ENCODE assay signal across 14 cellular contexts in the genomic region with DNA sequence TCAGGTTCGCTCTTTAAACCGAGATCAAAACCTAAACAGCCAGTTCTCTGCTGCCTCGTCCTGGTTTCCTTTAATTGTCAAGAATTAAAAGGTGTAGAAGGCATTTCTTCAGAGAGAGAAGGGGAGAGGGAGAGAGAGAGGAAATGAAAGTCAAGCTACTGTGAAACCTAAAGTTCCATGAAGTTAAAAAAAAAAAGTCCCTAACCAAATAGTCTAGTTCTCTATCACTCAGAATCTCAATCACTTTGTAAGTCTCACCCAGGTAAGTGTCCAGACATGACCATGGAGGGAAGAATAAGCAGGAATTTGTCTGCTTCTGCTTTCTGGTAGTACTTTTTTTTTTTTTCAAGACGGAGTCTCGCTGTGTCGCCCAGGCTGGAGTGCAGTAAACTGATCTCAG. TPM values are rescaled to one million over a fixed set of nuclear protein-coding genes. Genes with fewer than 3 reads are reported as not detected.
DNase-seq lines count a peak whose midpoint lies in the region; ATAC-seq and TF ChIP-seq lines count a peak whose summit lies in the region.
"Had no signal": no experiment of that assay in that cellular context is flagged by ENCODE, and none has a peak within 500 bp of the region (broad histone marks: within the 10 kb centered on the region; RNA-seq: fewer than 3 reads in every experiment).

No MANE protein-coding gene starts in this region.

- POLR2A ChIA-PET in activated CD4-positive, alpha-beta T cell treated with anti-CD3 and anti-CD28 coated beads, Interleukin-2, amount 10 ng/mL, durations not matched to agents 7 days and 5 days (lab: Charles Lee), result no interaction called here

- no peaks in the 10 kb centered on the region for H3K9me3 Mint-ChIP-seq in activated CD4-positive, alpha-beta T cell treated with anti-CD3 and anti-CD28 coated beads, Interleukin-2, amount 10 ng/mL, durations not matched to agents 7 days and 5 days

- TF ChIP-seq CTCF in GM10266 (IDR thresholded peaks at IDR 0.05; ENCODE audit: control insufficient read depth, insufficient read depth, low read depth, missing control alignments) (no peak), Peyer's patch (IDR thresholded peaks at IDR 0.05) (no peak)

- no peaks in the 10 kb centered on the region for H3K27me3 ChIP-seq in Peyer's patch
- H3K27me3 ChIP-seq: gastroesophageal sphincter had no signal

- CTCF ChIA-PET in activated CD4-positive, alpha-beta T cell treated with anti-CD3 and anti-CD28 coated beads, Interleukin-2, amount 10 ng/mL, durations not matched to agents 7 days and 5 days (lab: Charles Lee), result interaction anchor here (0.6 kb wide), 2 partner anchors 118 to 183 kb away, joined by 3 to 4 read pairs; no protein-coding TSS in a partner anchor

- H3K27me3 Mint-ChIP-seq in activated CD4-positive, alpha-beta T cell treated with anti-CD3 and anti-CD28 coated beads, Interleukin-2, amount 10 ng/mL, durations not matched to agents 7 days and 5 days, result no peaks in the 10 kb centered on the region

- H3K9me3 ChIP-seq in Peyer's patch, result no peaks in the 10 kb centered on the region
- H3K9me3 ChIP-seq: gastroesophageal sphincter had no signal

- H3K27ac Mint-ChIP-seq in activated CD4-positive, alpha-beta T cell treated with anti-CD3 and anti-CD28 coated beads, Interleukin-2, amount 10 ng/mL, durations not matched to agents 7 days and 5 days, result no peak overlapping the region
- H3K27ac Mint-ChIP-seq: activated CD8-positive, alpha-beta memory T cell treated with anti-CD3 and anti-CD28 coated beads, Interleukin-2, amount 10 ng/mL, durations not matched to agents 7 days and 5 days had no signal

- H3K27ac ChIP-seq in Peyer's patch, result peak overlapping the region in 1 of 4 donors; percentile 32

- H3K36me3 ChIP-seq in Peyer's patch, result no peaks in the 10 kb centered on the region
- H3K36me3 ChIP-seq: gastroesophageal sphincter had no signal

- DNase-seq in GM10266 (ENCODE audit: extremely low spot score), result peak; percentile 55
- DNase-seq in NAMALWA (ENCODE audit: low spot score), result peak; percentile 35
- DNase-seq in NCI-H1694 treated with DMSO at 0.1 percent for 48 hours (lab: John Stamatoyannopoulos, UW), result no peak
- DNase-seq in activated CD4-positive, alpha-beta T cell treated with anti-CD3 and anti-CD28 coated beads, Interleukin-2, amount 10 ng/mL, durations not matched to agents 7 days and 5 days, result no peak
- DNase-seq in LoVo (ENCODE audit: low spot score), result no peak
- no peak for DNase-seq in Peyer's patch
- DNase-seq: activated CD8-positive, alpha-beta memory T cell treated with anti-CD3 and anti-CD28 coated beads, Interleukin-2, amount 10 ng/mL, durations not matched to agents 7 days and 5 days; central memory CD4-positive, alpha-beta T cell; NCI-H2029; SHP77 treated with DMSO at 0.1 percent for 48 hours had no signal

- no peak overlapping the region for H3K4me3 Mint-ChIP-seq in activated CD4-positive, alpha-beta T cell treated with anti-CD3 and anti-CD28 coated beads, Interleukin-2, amount 10 ng/mL, durations not matched to agents 7 days and 5 days
- H3K4me3 Mint-ChIP-seq: activated CD8-positive, alpha-beta memory T cell treated with anti-CD3 and anti-CD28 coated beads, Interleukin-2, amount 10 ng/mL, durations not matched to agents 7 days and 5 days had no signal

- H3K36me3 Mint-ChIP-seq in activated CD4-positive, alpha-beta T cell treated with anti-CD3 and anti-CD28 coated beads, Interleukin-2, amount 10 ng/mL, durations not matched to agents 7 days and 5 days (ENCODE audit: low read depth), result peaks cover 1% of the 10 kb centered on the region
- H3K36me3 Mint-ChIP-seq: activated CD8-positive, alpha-beta memory T cell treated with anti-CD3 and anti-CD28 coated beads, Interleukin-2, amount 10 ng/mL, durations not matched to agents 7 days and 5 days had no signal

- no peak overlapping the region for H3K4me3 ChIP-seq in Peyer's patch
- H3K4me3 ChIP-seq: gastroesophageal sphincter, skin epidermis had no signal

- H3K4me1 ChIP-seq in Peyer's patch, result no peaks in the 10 kb centered on the region
- H3K4me1 ChIP-seq: gastroesophageal sphincter had no signal

- no peak for TF ChIP-seq POLR2A in Peyer's patch (IDR thresholded peaks at IDR 0.05)

- H3K4me1 Mint-ChIP-seq in activated CD4-positive, alpha-beta T cell treated with anti-CD3 and anti-CD28 coated beads, Interleukin-2, amount 10 ng/mL, durations not matched to agents 7 days and 5 days, result peaks cover 9% of the 10 kb centered on the region

- ATAC-seq in GM19351 (IDR thresholded peaks at IDR 0.05; ENCODE audit: unreplicated experiment) (peak; percentile 76), HG02884 (IDR thresholded peaks at IDR 0.05; ENCODE audit: unreplicated experiment) (peak; percentile 82)
- ATAC-seq: activated CD8-positive, alpha-beta memory T cell treated with anti-CD3 and anti-CD28 coated beads, Interleukin-2, amount 10 ng/mL, durations not matched to agents 7 days and 5 days; gastroesophageal sphincter had no signal

RNA-seq across cellular contexts. Expression of a gene that starts 18.8 kb away (rescaled TPM):
- 1 to 10 TPM; 4.4 to 5.2 TPM for total RNA-seq in activated CD4-positive, alpha-beta T cell treated with anti-CD3 and anti-CD28 coated beads, Interleukin-2, amount 10 ng/mL, durations not matched to agents 7 days and 5 days
- 10 to 100 TPM; 27.7 to 49.6 (median 39.8) TPM for total RNA-seq in Peyer's patch

RNA-seq across cellular contexts. Expression of a gene that starts 40.5 kb away (rescaled TPM):
- 10 to 100 TPM; 69.3 to 90.8 TPM for total RNA-seq in activated CD4-positive, alpha-beta T cell treated with anti-CD3 and anti-CD28 coated beads, Interleukin-2, amount 10 ng/mL, durations not matched to agents 7 days and 5 days
- total RNA-seq in Peyer's patch, result 10 to 100 TPM; 18.4 to 38.8 (median 26.1) TPM

Comparison
In these comparisons a context has a peak if more than half of its experiments do, and no peak if none do; other contexts are left out.
1. DNase-seq: peak in GM10266 (single experiment) and NAMALWA (single experiment); none in NCI-H1694 treated with DMSO at 0.1 percent for 48 hours (single experiment), activated CD4-positive, alpha-beta T cell treated with anti-CD3 and anti-CD28 coated beads, Interleukin-2, amount 10 ng/mL, durations not matched to agents 7 days and 5 days (single experiment), LoVo (single experiment) and Peyer's patch (0 of 3).
2. RNA of a gene that starts 18.8 kb away (total RNA-seq): 27.7 to 49.6 TPM in Peyer's patch; 4.4 to 5.2 TPM in activated CD4-positive, alpha-beta T cell treated with anti-CD3 and anti-CD28 coated beads, Interleukin-2, amount 10 ng/mL, durations not matched to agents 7 days and 5 days; every median in the first group is over 4 times any median in the second.